Comparison of ENCODE assay signal across 9 cellular contexts in genomic region chr16:85751665-85752501, GRCh38. TPM values are rescaled to one million over a fixed set of nuclear protein-coding genes. Genes with fewer than 3 reads are reported as not detected.
DNase-seq lines count a peak whose midpoint lies in the region; ATAC-seq, FAIRE-seq and TF ChIP-seq lines count a peak whose summit lies in the region.
"Had no signal": no experiment of that assay in that cellular context is flagged by ENCODE, and none has a peak within 500 bp of the region (broad histone marks: within the 10 kb centered on the region; RNA-seq: fewer than 3 reads in every experiment).

No MANE protein-coding gene starts in this region.

- H3K9me3 ChIP-seq in iPS-20b (ENCODE audit: insufficient read depth, low read depth, low read length) (no peaks in the 10 kb centered on the region), Peyer's patch (no peaks in the 10 kb centered on the region), left lung (no peaks in the 10 kb centered on the region)
- H3K9me3 ChIP-seq: thoracic aorta had no signal

- H3K36me3 ChIP-seq in ACC112 (ENCODE audit: insufficient read depth, low read length): no peaks in the 10 kb centered on the region
- H3K36me3 ChIP-seq in iPS-20b (ENCODE audit: insufficient read depth, low read depth, low read length): no peaks in the 10 kb centered on the region
- no peaks in the 10 kb centered on the region for H3K36me3 ChIP-seq in Peyer's patch
- no peaks in the 10 kb centered on the region for H3K36me3 ChIP-seq in left lung
- H3K36me3 ChIP-seq: thoracic aorta had no signal

- DNase-seq in GM12891 (ENCODE audit: insufficient read length, low spot score): no peak
- DNase-seq in Peyer's patch: no peak
- no peak for DNase-seq in GM19238 (ENCODE audit: insufficient read length, low spot score)
- DNase-seq in left lung: no peak
- DNase-seq in activated effector memory CD4-positive, alpha-beta T cell treated with Interleukin-2 at 50 U/mL for 16 hours: no peak

- ATAC-seq in SK-N-SH treated with all-trans-retinoic acid at 6 μM for 48 hours (peak; percentile 17), left lung (no peak)

- TF ChIP-seq CTCF in Peyer's patch (IDR thresholded peaks at IDR 0.05): no peak
- no peak for TF ChIP-seq CTCF in left lung (IDR thresholded peaks at IDR 0.05)

- TF ChIP-seq POLR2A in GM12891 (IDR thresholded peaks at IDR 0.05; ENCODE audit: low read depth, low read length): no peak
- no peak for TF ChIP-seq POLR2A in Peyer's patch (IDR thresholded peaks at IDR 0.05)

- peaks cover 15% of the 10 kb centered on the region for H3K79me2 ChIP-seq in ACC112 (ENCODE audit: control insufficient read depth, insufficient read depth, low read length, unreplicated experiment)

- H3K9ac ChIP-seq in iPS-20b (ENCODE audit: low read depth, low read length): no peak overlapping the region

- FAIRE-seq in GM12891 (lab: Jason Lieb, UNC): peak; percentile 75

- intact Hi-C loops in left lung (cut with DNase I): no loop called here

- peak overlapping the region; percentile 78 for H3K4me3 ChIP-seq in ACC112 (ENCODE audit: low read depth, low read length)
- H3K4me3 ChIP-seq in iPS-20b (ENCODE audit: low read length): peak overlapping the region; percentile 42; the same call in 1 of the 2 replicates
- H3K4me3 ChIP-seq in Peyer's patch: peak overlapping the region in 1 of 4 donors; percentile 77
- H3K4me3 ChIP-seq in left lung: peak overlapping the region in 1 of 2 donors; percentile 50

- no peak overlapping the region for H2AFZ ChIP-seq in ACC112 (ENCODE audit: low read length, unreplicated experiment)

- peak overlapping the region; percentile 39 for H3K27ac ChIP-seq in ACC112 (ENCODE audit: low read depth, low read length)
- no peak overlapping the region for H3K27ac ChIP-seq in iPS-20b (ENCODE audit: low read length)
- peak overlapping the region in 1 of 4 donors; percentile 81 for H3K27ac ChIP-seq in Peyer's patch
- H3K27ac ChIP-seq in left lung: no peak overlapping the region
- H3K27ac ChIP-seq: thoracic aorta had no signal

- H3K27me3 ChIP-seq in ACC112 (ENCODE audit: insufficient read depth, low read length) (no peaks in the 10 kb centered on the region), iPS-20b (ENCODE audit: insufficient read depth, low read length) (peaks cover 52% of the 10 kb centered on the region), Peyer's patch (peaks cover 0 to 15% of the 10 kb centered on the region in 2 donors), left lung (peaks cover 0 to 30% of the 10 kb centered on the region in 2 donors)

- H3K4me1 ChIP-seq in ACC112 (ENCODE audit: control insufficient read depth, insufficient read depth, low read length, unreplicated experiment): peaks cover 36% of the 10 kb centered on the region
- peaks cover 13% of the 10 kb centered on the region for H3K4me1 ChIP-seq in iPS-20b (ENCODE audit: insufficient read depth, low read length)
- H3K4me1 ChIP-seq in Peyer's patch: peaks cover 4 to 30% (median 17%) of the 10 kb centered on the region in 4 donors
- peaks cover 12 to 31% of the 10 kb centered on the region in 2 donors for H3K4me1 ChIP-seq in left lung

TF ChIP-seq in GM12891, 5 proteins besides CTCF, POLR2A, EP300 and RAD21:
- no peak for TF ChIP-seq TAF1 (IDR thresholded peaks at IDR 0.05; ENCODE audit: low read depth, low read length)
- TF ChIP-seq POLR2AphosphoS5 (IDR thresholded peaks at IDR 0.05; ENCODE audit: low read depth, low read length): no peak
- no peak for TF ChIP-seq PAX5 (IDR thresholded peaks at IDR 0.05; ENCODE audit: insufficient read depth, low read length, severe bottlenecking)
- TF ChIP-seq POU2F2 (IDR thresholded peaks at IDR 0.05; ENCODE audit: low read depth, low read length): no peak

TF ChIP-seq in SK-N-SH treated with all-trans-retinoic acid at 6 μM for 48 hours, 23 proteins besides CTCF, POLR2A, EP300 and RAD21:
- no peak for TF ChIP-seq CREB5 (CRISPR knock-in tag; IDR thresholded peaks at IDR 0.05; ENCODE audit: low read depth)
- TF ChIP-seq TCF4 (CRISPR knock-in tag; IDR thresholded peaks at IDR 0.05; ENCODE audit: borderline replicate concordance): no peak
- TF ChIP-seq RARB (CRISPR knock-in tag; IDR thresholded peaks at IDR 0.05): no peak

RNA-seq across cellular contexts. Expression of gene C16orf74, which starts 1.0 kb away (rescaled TPM):
- polyA plus RNA-seq in GM12891 (2012; ENCODE audit: low read depth, missing spikeins): 7.5 TPM
- total RNA-seq in Peyer's patch: 1 to 10 TPM in 2 of 4 donors, not detected in 2; 2.5 to 6.6 TPM
- 1 to 10 TPM; 1.3 to 1.9 TPM for total RNA-seq in left lung

RNA-seq across cellular contexts. Expression of gene EMC8, which starts 47.5 kb away (rescaled TPM):
- 15.3 TPM for polyA plus RNA-seq in GM12891 (2012; ENCODE audit: low read depth, missing spikeins)
- total RNA-seq in Peyer's patch: 10 to 100 TPM; 37.2 to 38.9 (median 38.5) TPM
- total RNA-seq in left lung: 10 to 100 TPM; 19.4 to 29.1 TPM

RNA-seq across cellular contexts. Expression of gene COX4I1, which starts 47.6 kb away (rescaled TPM):
- polyA plus RNA-seq in GM12891 (2012; ENCODE audit: low read depth, missing spikeins): 931 TPM
- 100 to 1,000 TPM; 377 to 758 (median 713) TPM for total RNA-seq in Peyer's patch
- total RNA-seq in left lung: 100 to 1,000 TPM; 368 to 418 TPM
